Comparison of ENCODE assay signal across 16 cellular contexts in genomic region chr2:207251573-207252192, GRCh38.
DNase-seq lines count a peak whose midpoint lies in the region; ATAC-seq, FAIRE-seq and TF ChIP-seq lines count a peak whose summit lies in the region.
"Had no signal": no experiment of that assay in that cellular context is flagged by ENCODE, and none has a peak within 500 bp of the region (broad histone marks: within the 10 kb centered on the region; RNA-seq: fewer than 3 reads in every experiment).

No MANE protein-coding gene starts in this region.

- no peak overlapping the region for H3K4me3 Mint-ChIP-seq in stimulated activated naive CD8-positive, alpha-beta T cell treated with anti-CD3 and anti-CD28 coated beads, Interleukin-15, amount 100 ng/mL, for 72 hours
- no peak overlapping the region for H3K4me3 Mint-ChIP-seq in activated CD4-positive, alpha-beta memory T cell treated with anti-CD3 and anti-CD28 coated beads, Interleukin-2, amount 10 ng/mL, durations not matched to agents 7 days and 5 days

- H3K79me2 ChIP-seq in keratinocyte (ENCODE audit: control insufficient read depth, insufficient read depth, low read length) (no peaks in the 10 kb centered on the region), hepatocyte (no peaks in the 10 kb centered on the region)

- H3K27ac Mint-ChIP-seq in stimulated activated naive CD8-positive, alpha-beta T cell treated with anti-CD3 and anti-CD28 coated beads, Interleukin-15, amount 100 ng/mL, for 72 hours, result no peak overlapping the region
- H3K27ac Mint-ChIP-seq in activated CD4-positive, alpha-beta memory T cell treated with anti-CD3 and anti-CD28 coated beads, Interleukin-2, amount 10 ng/mL, durations not matched to agents 7 days and 5 days, result peak overlapping the region; percentile 28

- POLR2A ChIA-PET in activated CD4-positive, alpha-beta memory T cell treated with anti-CD3 and anti-CD28 coated beads, Interleukin-2, amount 10 ng/mL, durations not matched to agents 7 days and 5 days (lab: Charles Lee), result no interaction called here

- H3K4me1 ChIP-seq in keratinocyte (ENCODE audit: control insufficient read depth, extremely low read depth, insufficient read depth, low read length) (peaks cover 75% of the 10 kb centered on the region), hepatocyte (ENCODE audit: insufficient read depth) (peaks cover 2% of the 10 kb centered on the region)
- H3K4me1 ChIP-seq: prostate gland had no signal

- H3K9me3 ChIP-seq in keratinocyte (ENCODE audit: control insufficient read depth, low read depth, low read length) (no peaks in the 10 kb centered on the region), hepatocyte (ENCODE audit: low read depth) (no peaks in the 10 kb centered on the region)
- H3K9me3 ChIP-seq: BLaER1 treated with 17β-estradiol and CSF1 and Interleukin-3, amounts not matched to agents 10 nM and 100 nM; mucosa of descending colon; prostate gland had no signal

- no peaks in the 10 kb centered on the region for H3K9me2 ChIP-seq in hepatocyte (replicated peaks; ENCODE audit: insufficient read depth)

- no peak overlapping the region for H3K4me3 ChIP-seq in keratinocyte (ENCODE audit: control insufficient read depth in 2 of 3, extremely low read depth in 1 of 3, insufficient read depth in 2 of 3, low read depth in 1 of 3, low read length in 3 of 3)
- H3K4me3 ChIP-seq in hepatocyte, result no peak overlapping the region
- H3K4me3 ChIP-seq: BLaER1 treated with 17β-estradiol and CSF1 and Interleukin-3, amounts not matched to agents 10 nM and 100 nM; mucosa of descending colon; prostate gland had no signal

- dilution Hi-C loops in keratinocyte (cut with MboI; ENCODE audit: extremely low pct_ligation_motif_present, low sequenced_read_pairs), result no loop called here

- TF ChIP-seq CTCF in keratinocyte (optimal IDR thresholded peaks at IDR 0.05 in 1 of 3, IDR thresholded peaks at IDR 0.05 in 1 of 3, conservative IDR thresholded peaks at IDR 0.05 in 1 of 3; ENCODE audit: extremely low read depth in 1 of 3, insufficient read depth in 2 of 3, low read length in 3 of 3) (no peak), hepatocyte (IDR thresholded peaks at IDR 0.05; ENCODE audit: poor library complexity) (no peak)

- ATAC-seq in stimulated activated naive CD8-positive, alpha-beta T cell treated with anti-CD3 and anti-CD28 coated beads, Interleukin-15, Interleukin-2, amounts not matched to agents 100 U/mL and 50 U/mL, for 24 hours, result peak; percentile 42
- no peak for ATAC-seq in stimulated activated naive CD8-positive, alpha-beta T cell treated with anti-CD3 and anti-CD28 coated beads, Interleukin-15, amount 100 ng/mL, for 72 hours
- ATAC-seq: mucosa of descending colon had no signal

- WGBS in hepatocyte (ENCODE audit: low lambda C conversion rate, missing lambda C conversion rate), result 73% methylated on average over 7 of the region's 7 CpGs

- peaks cover 9% of the 10 kb centered on the region for H3K4me1 Mint-ChIP-seq in stimulated activated naive CD8-positive, alpha-beta T cell treated with anti-CD3 and anti-CD28 coated beads, Interleukin-15, amount 100 ng/mL, for 72 hours
- H3K4me1 Mint-ChIP-seq in activated CD4-positive, alpha-beta memory T cell treated with anti-CD3 and anti-CD28 coated beads, Interleukin-2, amount 10 ng/mL, durations not matched to agents 7 days and 5 days, result peaks cover 56% of the 10 kb centered on the region

- no peaks in the 10 kb centered on the region for H4K20me1 ChIP-seq in keratinocyte (ENCODE audit: control insufficient read depth, extremely low read depth, insufficient read depth, low read length)
- no peaks in the 10 kb centered on the region for H4K20me1 ChIP-seq in hepatocyte (ENCODE audit: insufficient read depth, poor library complexity, severe bottlenecking)
- H4K20me1 ChIP-seq: BLaER1 treated with 17β-estradiol and CSF1 and Interleukin-3, amounts not matched to agents 10 nM and 100 nM had no signal

- no peaks in the 10 kb centered on the region for H3K9me3 Mint-ChIP-seq in stimulated activated naive CD8-positive, alpha-beta T cell treated with anti-CD3 and anti-CD28 coated beads, Interleukin-15, amount 100 ng/mL, for 72 hours
- no peaks in the 10 kb centered on the region for H3K9me3 Mint-ChIP-seq in activated CD4-positive, alpha-beta memory T cell treated with anti-CD3 and anti-CD28 coated beads, Interleukin-2, amount 10 ng/mL, durations not matched to agents 7 days and 5 days

- H3K36me3 ChIP-seq in keratinocyte (ENCODE audit: control insufficient read depth in 2 of 2, extremely low read depth in 1 of 2, insufficient read depth in 2 of 2, low read length in 2 of 2) (peaks cover 0 to 11% of the 10 kb centered on the region in 2 experiments), hepatocyte (replicated peaks; ENCODE audit: insufficient read depth, low read depth) (no peaks in the 10 kb centered on the region)
- H3K36me3 ChIP-seq: BLaER1 treated with 17β-estradiol and CSF1 and Interleukin-3, amounts not matched to agents 10 nM and 100 nM; prostate gland had no signal

- H3K4me2 ChIP-seq in keratinocyte (ENCODE audit: control insufficient read depth, extremely low read depth, insufficient read depth, low read depth, low read length) (no peak overlapping the region), hepatocyte (no peak overlapping the region)

- H3K27me3 ChIP-seq in keratinocyte (ENCODE audit: control insufficient read depth, extremely low read depth, insufficient read depth, low read length), result no peaks in the 10 kb centered on the region
- H3K27me3 ChIP-seq in hepatocyte, result peaks cover 6% of the 10 kb centered on the region
- H3K27me3 ChIP-seq: BLaER1 treated with 17β-estradiol and CSF1 and Interleukin-3, amounts not matched to agents 10 nM and 100 nM had no signal

- FAIRE-seq in keratinocyte (lab: Jason Lieb, UNC), result peak; percentile 59

- no peak for DNase-seq in stimulated activated naive CD8-positive, alpha-beta T cell treated with anti-CD3 and anti-CD28 coated beads, Interleukin-15, Interleukin-2, amounts not matched to agents 100 U/mL and 50 U/mL, for 24 hours
- no peak for DNase-seq in stimulated activated naive CD8-positive, alpha-beta T cell treated with anti-CD3 and anti-CD28 coated beads, Interleukin-15, amount 100 ng/mL, for 72 hours
- no peak for DNase-seq in activated CD4-positive, alpha-beta memory T cell treated with anti-CD3 and anti-CD28 coated beads, Interleukin-2, amount 10 ng/mL, durations not matched to agents 7 days and 5 days
- DNase-seq in keratinocyte (ENCODE audit: low read depth, low spot score) (no peak), mucosa of gallbladder (ENCODE audit: low spot score) (no peak), hepatocyte (ENCODE audit: low spot score) (no peak), GM19238 (ENCODE audit: insufficient read length, low spot score) (no peak), UCSD-AML1 (lab: John Stamatoyannopoulos, UW; ENCODE audit: unreplicated experiment) (no peak)
- DNase-seq: amygdala; EL; GOT3; mucosa of descending colon; NCI-H2227 treated with DMSO at 0.1 percent for 48 hours; stimulated activated CD4-positive, alpha-beta T cell treated with anti-CD3 and anti-CD28 coated beads, Interleukin-4, amount 100 ng/mL, for 1 hour had no signal

- no peak overlapping the region for H3K9ac ChIP-seq in keratinocyte (ENCODE audit: control insufficient read depth, extremely low read depth, insufficient read depth, low read length)

- no peaks in the 10 kb centered on the region for H3K9me1 ChIP-seq in keratinocyte (ENCODE audit: control insufficient read depth, extremely low read depth, insufficient read depth, low read length)

- H2AFZ ChIP-seq in keratinocyte (ENCODE audit: control insufficient read depth, low read length) (no peak overlapping the region), hepatocyte (no peak overlapping the region)

- CTCF ChIA-PET in activated CD4-positive, alpha-beta memory T cell treated with anti-CD3 and anti-CD28 coated beads, Interleukin-2, amount 10 ng/mL, durations not matched to agents 7 days and 5 days (lab: Charles Lee), result interaction anchor here (0.6 to 0.7 kb wide), 2 partner anchors 62 to 68 kb away, joined by 3 to 4 read pairs; no protein-coding TSS in a partner anchor

- peaks cover 8% of the 10 kb centered on the region for H3K27me3 Mint-ChIP-seq in stimulated activated naive CD8-positive, alpha-beta T cell treated with anti-CD3 and anti-CD28 coated beads, Interleukin-15, amount 100 ng/mL, for 72 hours
- peaks cover 6% of the 10 kb centered on the region for H3K27me3 Mint-ChIP-seq in activated CD4-positive, alpha-beta memory T cell treated with anti-CD3 and anti-CD28 coated beads, Interleukin-2, amount 10 ng/mL, durations not matched to agents 7 days and 5 days

- no peaks in the 10 kb centered on the region for H3K36me3 Mint-ChIP-seq in activated CD4-positive, alpha-beta memory T cell treated with anti-CD3 and anti-CD28 coated beads, Interleukin-2, amount 10 ng/mL, durations not matched to agents 7 days and 5 days (ENCODE audit: low read depth)

- no peak overlapping the region for H3K27ac ChIP-seq in keratinocyte (ENCODE audit: control insufficient read depth, insufficient read depth, low read length)
- H3K27ac ChIP-seq in hepatocyte, result no peak overlapping the region
- H3K27ac ChIP-seq: prostate gland had no signal
